In the genomic region with DNA sequence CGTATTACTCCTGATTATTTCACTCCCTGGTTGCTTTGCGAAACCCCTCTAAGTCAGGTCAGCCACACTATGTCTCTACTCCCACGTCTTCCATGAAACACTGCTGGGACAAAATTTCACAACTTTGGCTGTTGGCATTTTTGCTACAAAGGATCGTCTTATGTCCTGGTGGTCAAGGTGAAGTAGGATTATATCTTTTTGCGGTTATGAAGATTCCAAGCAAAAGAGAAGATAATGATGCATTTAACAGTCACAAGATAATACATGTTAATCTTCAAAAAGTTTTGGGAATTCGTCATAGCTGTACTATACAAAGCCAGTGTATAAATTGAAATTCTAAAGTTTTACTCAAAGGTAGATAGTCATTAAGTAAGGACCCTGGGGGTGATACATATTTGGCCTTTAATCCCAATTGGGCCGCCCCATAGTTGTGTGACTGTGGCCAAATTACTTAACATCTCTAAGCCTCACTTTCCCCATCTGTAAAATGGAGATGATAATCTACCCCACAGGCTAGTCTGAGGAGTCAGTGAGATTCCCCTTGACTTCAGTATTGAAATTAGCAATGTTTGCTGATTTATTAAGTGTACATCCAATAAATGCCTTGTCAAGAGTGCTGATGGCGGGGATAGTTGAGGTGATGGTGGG, we compare ENCODE assay signal across 1 cellular context.
TF ChIP-seq lines count a peak whose summit lies in the region.

No MANE protein-coding gene starts in this region.

TF ChIP-seq in K562, 482 proteins besides CTCF, POLR2A, EP300 and RAD21 (continued from another document):
- TF ChIP-seq CBFA2T2 (conservative IDR thresholded peaks at IDR 0.05) (no peak), POLR2AphosphoS2 (IDR thresholded peaks at IDR 0.05; ENCODE audit: low read length) (no peak), SNIP1 (IDR thresholded peaks at IDR 0.05; ENCODE audit: low read depth) (no peak), RNF2 (IDR thresholded peaks at IDR 0.05) (no peak)
- TF ChIP-seq, protein P1, sequence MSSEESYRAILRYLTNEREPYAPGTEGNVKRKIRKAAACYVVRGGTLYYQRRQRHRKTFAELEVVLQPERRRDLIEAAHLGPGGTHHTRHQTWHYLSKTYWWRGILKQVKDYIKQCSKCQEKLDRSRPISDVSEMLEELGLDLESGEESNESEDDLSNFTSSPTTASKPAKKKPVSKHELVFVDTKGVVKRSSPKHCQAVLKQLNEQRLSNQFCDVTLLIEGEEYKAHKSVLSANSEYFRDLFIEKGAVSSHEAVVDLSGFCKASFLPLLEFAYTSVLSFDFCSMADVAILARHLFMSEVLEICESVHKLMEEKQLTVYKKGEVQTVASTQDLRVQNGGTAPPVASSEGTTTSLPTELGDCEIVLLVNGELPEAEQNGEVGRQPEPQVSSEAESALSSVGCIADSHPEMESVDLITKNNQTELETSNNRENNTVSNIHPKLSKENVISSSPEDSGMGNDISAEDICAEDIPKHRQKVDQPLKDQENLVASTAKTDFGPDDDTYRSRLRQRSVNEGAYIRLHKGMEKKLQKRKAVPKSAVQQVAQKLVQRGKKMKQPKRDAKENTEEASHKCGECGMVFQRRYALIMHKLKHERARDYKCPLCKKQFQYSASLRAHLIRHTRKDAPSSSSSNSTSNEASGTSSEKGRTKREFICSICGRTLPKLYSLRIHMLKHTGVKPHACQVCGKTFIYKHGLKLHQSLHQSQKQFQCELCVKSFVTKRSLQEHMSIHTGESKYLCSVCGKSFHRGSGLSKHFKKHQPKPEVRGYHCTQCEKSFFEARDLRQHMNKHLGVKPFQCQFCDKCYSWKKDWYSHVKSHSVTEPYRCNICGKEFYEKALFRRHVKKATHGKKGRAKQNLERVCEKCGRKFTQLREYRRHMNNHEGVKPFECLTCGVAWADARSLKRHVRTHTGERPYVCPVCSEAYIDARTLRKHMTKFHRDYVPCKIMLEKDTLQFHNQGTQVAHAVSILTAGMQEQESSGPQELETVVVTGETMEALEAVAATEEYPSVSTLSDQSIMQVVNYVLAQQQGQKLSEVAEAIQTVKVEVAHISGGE (CRISPR knock-in tag; IDR thresholded peaks at IDR 0.05) = no peak
- TF ChIP-seq, protein P2, sequence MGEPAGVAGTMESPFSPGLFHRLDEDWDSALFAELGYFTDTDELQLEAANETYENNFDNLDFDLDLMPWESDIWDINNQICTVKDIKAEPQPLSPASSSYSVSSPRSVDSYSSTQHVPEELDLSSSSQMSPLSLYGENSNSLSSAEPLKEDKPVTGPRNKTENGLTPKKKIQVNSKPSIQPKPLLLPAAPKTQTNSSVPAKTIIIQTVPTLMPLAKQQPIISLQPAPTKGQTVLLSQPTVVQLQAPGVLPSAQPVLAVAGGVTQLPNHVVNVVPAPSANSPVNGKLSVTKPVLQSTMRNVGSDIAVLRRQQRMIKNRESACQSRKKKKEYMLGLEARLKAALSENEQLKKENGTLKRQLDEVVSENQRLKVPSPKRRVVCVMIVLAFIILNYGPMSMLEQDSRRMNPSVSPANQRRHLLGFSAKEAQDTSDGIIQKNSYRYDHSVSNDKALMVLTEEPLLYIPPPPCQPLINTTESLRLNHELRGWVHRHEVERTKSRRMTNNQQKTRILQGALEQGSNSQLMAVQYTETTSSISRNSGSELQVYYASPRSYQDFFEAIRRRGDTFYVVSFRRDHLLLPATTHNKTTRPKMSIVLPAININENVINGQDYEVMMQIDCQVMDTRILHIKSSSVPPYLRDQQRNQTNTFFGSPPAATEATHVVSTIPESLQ (CRISPR knock-in tag; IDR thresholded peaks at IDR 0.05) = no peak
